ENCODE assay signal across 13 cellular contexts in genomic region chr3:127027061-127027735, GRCh38. TPM values are rescaled to one million over a fixed set of nuclear protein-coding genes. Genes with fewer than 3 reads are reported as not detected.
A peak's percentile ranks its signal among the peaks of the same experiment; 100 is the strongest.
DNase-seq lines count a peak whose midpoint lies in the region; ATAC-seq and TF ChIP-seq lines count a peak whose summit lies in the region.
"Had no signal": no experiment of that assay in that cellular context is flagged by ENCODE, and none has a peak within 500 bp of the region (broad histone marks: within the 10 kb centered on the region; RNA-seq: fewer than 3 reads in every experiment).

No MANE protein-coding gene starts in this region.

- no peak overlapping the region for H3K9ac ChIP-seq in neural progenitor cell

- H3K79me2 ChIP-seq in neural progenitor cell (ENCODE audit: low read depth), result no peaks in the 10 kb centered on the region

- peaks cover 32% of the 10 kb centered on the region for H3K4me1 Mint-ChIP-seq in dendritic cell treated with granulocyte-macrophage colony-stimulating factor and Interleukin-4, amounts not matched to agents 40 ng/mL and 50 ng/mL, for 4 days (ENCODE audit: low read depth)
- no peaks in the 10 kb centered on the region for H3K4me1 Mint-ChIP-seq in neural progenitor cell
- H3K4me1 Mint-ChIP-seq: B cell; CD8-positive, alpha-beta memory T cell had no signal

- peaks cover 84% of the 10 kb centered on the region for H3K36me3 Mint-ChIP-seq in dendritic cell treated with granulocyte-macrophage colony-stimulating factor and Interleukin-4, amounts not matched to agents 40 ng/mL and 50 ng/mL, for 4 days (ENCODE audit: low read depth)
- peaks cover 13% of the 10 kb centered on the region for H3K36me3 Mint-ChIP-seq in neural progenitor cell

- TF ChIP-seq CTCF in left ventricle myocardium inferior (IDR thresholded peaks at IDR 0.05; ENCODE audit: borderline replicate concordance) (no peak), neural progenitor cell (IDR thresholded peaks at IDR 0.05) (no peak)

- peak overlapping the region; percentile 31 for H3K27ac Mint-ChIP-seq in dendritic cell treated with granulocyte-macrophage colony-stimulating factor and Interleukin-4, amounts not matched to agents 40 ng/mL and 50 ng/mL, for 4 days
- peak overlapping the region; percentile 90 for H3K27ac Mint-ChIP-seq in neural progenitor cell
- H3K27ac Mint-ChIP-seq: B cell; CD8-positive, alpha-beta memory T cell had no signal

- H3K9me3 ChIP-seq in left ventricle myocardium inferior (replicated peaks), result no peaks in the 10 kb centered on the region
- no peaks in the 10 kb centered on the region for H3K9me3 ChIP-seq in neural progenitor cell (ENCODE audit: low read depth)
- H3K9me3 ChIP-seq: BLaER1 treated with 17β-estradiol and CSF1 and Interleukin-3, amounts not matched to agents 10 nM and 100 nM; HAP-1 had no signal

- no peak for ATAC-seq in Right ventricle myocardium inferior

- H3K4me3 ChIP-seq in left ventricle myocardium inferior (no peak overlapping the region), neural progenitor cell (no peak overlapping the region)
- H3K4me3 ChIP-seq: BLaER1 treated with 17β-estradiol and CSF1 and Interleukin-3, amounts not matched to agents 10 nM and 100 nM; HAP-1 had no signal

- intact Hi-C loops in Right ventricle myocardium inferior (cut with DNase I), result no loop called here
- intact Hi-C loops in left ventricle myocardium inferior (cut with micrococcal nuclease), result no loop called here
- intact Hi-C loops in dendritic cell treated with granulocyte-macrophage colony-stimulating factor and Interleukin-4, amounts not matched to agents 40 ng/mL and 50 ng/mL, for 4 days (cut with micrococcal nuclease), result no loop called here

- H3K27me3 ChIP-seq in left ventricle myocardium inferior (ENCODE audit: low read depth), result no peaks in the 10 kb centered on the region
- no peaks in the 10 kb centered on the region for H3K27me3 ChIP-seq in neural progenitor cell
- H3K27me3 ChIP-seq: BLaER1 treated with 17β-estradiol and CSF1 and Interleukin-3, amounts not matched to agents 10 nM and 100 nM had no signal

- no peak overlapping the region for H3K4me3 Mint-ChIP-seq in dendritic cell treated with granulocyte-macrophage colony-stimulating factor and Interleukin-4, amounts not matched to agents 40 ng/mL and 50 ng/mL, for 4 days
- H3K4me3 Mint-ChIP-seq in neural progenitor cell, result no peak overlapping the region
- H3K4me3 Mint-ChIP-seq: B cell; CD8-positive, alpha-beta memory T cell had no signal

- H3K4me2 ChIP-seq in neural progenitor cell, result no peak overlapping the region

- H3K27ac ChIP-seq in left ventricle myocardium inferior (replicated peaks) (no peak overlapping the region), neural progenitor cell (no peak overlapping the region)

- peaks cover 16% of the 10 kb centered on the region for H4K20me1 ChIP-seq in neural progenitor cell (ENCODE audit: low read depth)

- H3K36me3 ChIP-seq in left ventricle myocardium inferior, result peaks cover 61% of the 10 kb centered on the region
- no peaks in the 10 kb centered on the region for H3K36me3 ChIP-seq in neural progenitor cell

- no peaks in the 10 kb centered on the region for H3K9me3 Mint-ChIP-seq in dendritic cell treated with granulocyte-macrophage colony-stimulating factor and Interleukin-4, amounts not matched to agents 40 ng/mL and 50 ng/mL, for 4 days
- H3K9me3 Mint-ChIP-seq in neural progenitor cell, result peaks cover 2% of the 10 kb centered on the region
- H3K9me3 Mint-ChIP-seq: CD8-positive, alpha-beta memory T cell had no signal

- H3K4me1 ChIP-seq in left ventricle myocardium inferior, result peaks cover 5% of the 10 kb centered on the region
- H3K4me1 ChIP-seq in neural progenitor cell, result no peaks in the 10 kb centered on the region
- H3K4me1 ChIP-seq: HAP-1 had no signal

- DNase-seq in Right ventricle myocardium inferior (ENCODE audit: missing footprints) (peak; percentile 58), left ventricle myocardium inferior (no peak), neural progenitor cell (ENCODE audit: low spot score) (no peak), DMS79 (lab: John Stamatoyannopoulos, UW) (no peak)
- DNase-seq in NK-92 treated with Interleukin-12 subunit alpha and Interleukin-12 subunit beta, amount 100 ng/mL, for 24 hours (lab: John Stamatoyannopoulos, UW), result no peak
- DNase-seq: CD8-positive, alpha-beta memory T cell; COR-L47; DMS 273 treated with DMSO at 0.1 percent for 48 hours; DMS53 had no signal

- H3K27me3 Mint-ChIP-seq in dendritic cell treated with granulocyte-macrophage colony-stimulating factor and Interleukin-4, amounts not matched to agents 40 ng/mL and 50 ng/mL, for 4 days, result no peaks in the 10 kb centered on the region
- H3K27me3 Mint-ChIP-seq in neural progenitor cell (ENCODE audit: insufficient read depth, low read depth), result peaks cover 3% of the 10 kb centered on the region
- H3K27me3 Mint-ChIP-seq: B cell; CD8-positive, alpha-beta memory T cell had no signal

- H2AFZ ChIP-seq in neural progenitor cell (replicated peaks), result no peak overlapping the region

- H3F3A ChIP-seq in neural progenitor cell (ENCODE audit: low read depth), result no peaks in the 10 kb centered on the region

RNA-seq across cellular contexts. Expression of gene PLXNA1, which starts 44.3 kb away (rescaled TPM):
- 29.6 TPM for total RNA-seq in Right ventricle myocardium inferior
- 26.4 TPM for total RNA-seq in left ventricle myocardium inferior
- 34.7 and 89.1 TPM in 2 replicates for total RNA-seq in neural progenitor cell (ENCODE audit: low replicate concordance)
